In the genomic region with DNA sequence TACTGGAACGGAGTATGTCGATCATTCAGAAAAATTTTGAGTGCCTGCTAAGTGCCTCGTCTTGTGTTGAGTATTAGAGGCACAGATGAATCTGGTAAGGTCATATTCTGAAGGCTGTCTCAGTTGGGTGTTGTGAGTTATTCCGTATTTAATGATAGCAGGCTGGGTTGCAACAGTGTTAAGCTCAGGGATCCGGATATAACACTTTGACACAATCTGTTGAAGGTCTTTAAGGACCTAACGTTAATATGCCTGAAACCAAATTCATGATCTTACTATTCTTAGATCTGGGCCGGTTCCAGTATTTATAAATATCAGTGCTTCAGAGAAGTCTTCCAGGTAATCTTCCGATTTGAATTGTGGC, we compare ENCODE assay signal across 1 cellular context.
TF ChIP-seq lines count a peak whose summit lies in the region.

No MANE protein-coding gene starts in this region.

TF ChIP-seq in endothelial cell of umbilical vein, 7 proteins besides CTCF, POLR2A, EP300 and RAD21:
- TF ChIP-seq, protein P1, sequence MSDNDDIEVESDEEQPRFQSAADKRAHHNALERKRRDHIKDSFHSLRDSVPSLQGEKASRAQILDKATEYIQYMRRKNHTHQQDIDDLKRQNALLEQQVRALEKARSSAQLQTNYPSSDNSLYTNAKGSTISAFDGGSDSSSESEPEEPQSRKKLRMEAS (IDR thresholded peaks at IDR 0.05; ENCODE audit: insufficient read depth, insufficient read length): no peak
- no peak for TF ChIP-seq POLR2AphosphoS5 (IDR thresholded peaks at IDR 0.05; ENCODE audit: insufficient read depth, low read depth, low read length)
- no peak for TF ChIP-seq MYC (IDR thresholded peaks at IDR 0.05; ENCODE audit: low read depth, low read length)
- no peak for TF ChIP-seq GATA2 (IDR thresholded peaks at IDR 0.05; ENCODE audit: insufficient read depth, insufficient read length, low read depth, low read length)
- no peak for TF ChIP-seq FOS (IDR thresholded peaks at IDR 0.05; ENCODE audit: borderline replicate concordance, insufficient read depth, low read length)
- no peak for TF ChIP-seq EZH2 (IDR thresholded peaks at IDR 0.05; ENCODE audit: borderline replicate concordance, low read depth, low read length, severe bottlenecking)
- TF ChIP-seq JUN (IDR thresholded peaks at IDR 0.05; ENCODE audit: borderline replicate concordance, insufficient read depth, insufficient read length, low read depth): no peak
TF ChIP-seq in endothelial cell of umbilical vein: peak in this region for 0.
